Comparison of ENCODE assay signal across 18 cellular contexts in genomic region chr3:52721742-52722033, GRCh38. TPM values are rescaled to one million over a fixed set of nuclear protein-coding genes. Genes with fewer than 3 reads are reported as not detected.
DNase-seq lines count a peak whose midpoint lies in the region; ATAC-seq and TF ChIP-seq lines count a peak whose summit lies in the region.
"Had no signal": no experiment of that assay in that cellular context is flagged by ENCODE, and none has a peak within 500 bp of the region (broad histone marks: within the 10 kb centered on the region; RNA-seq: fewer than 3 reads in every experiment).

No MANE protein-coding gene starts in this region.

- H3K9me3 ChIP-seq in OCI-LY7 (ENCODE audit: low read length) = peaks cover 8% of the 10 kb centered on the region; the same call in 1 of the 2 replicates
- H3K9me3 ChIP-seq: A549 had no signal

- peak overlapping the region; percentile 31; the same call in 1 of the 2 replicates for H3K4me2 ChIP-seq in OCI-LY7 (ENCODE audit: low read length)
- H3K4me2 ChIP-seq: A549 had no signal

- H3K36me3 Mint-ChIP-seq in activated CD8-positive, alpha-beta memory T cell treated with anti-CD3 and anti-CD28 coated beads, Interleukin-2, amount 10 ng/mL, durations not matched to agents 7 days and 5 days = peaks cover 19% of the 10 kb centered on the region
- H3K36me3 Mint-ChIP-seq in stimulated activated effector memory CD8-positive, alpha-beta T cell treated with anti-CD3 and anti-CD28 coated beads, Interleukin-12 subunit alpha, Interleukin-12 subunit beta, amount 100 ng/mL, for 72 hours = no peaks in the 10 kb centered on the region

- H4K20me1 ChIP-seq in OCI-LY7 (ENCODE audit: insufficient read depth, low read length) = no peaks in the 10 kb centered on the region

- no peaks in the 10 kb centered on the region for H3K79me2 ChIP-seq in OCI-LY7 (ENCODE audit: insufficient read depth, low read depth, low read length)

- peaks cover 25% of the 10 kb centered on the region for H3K4me1 Mint-ChIP-seq in activated CD8-positive, alpha-beta memory T cell treated with anti-CD3 and anti-CD28 coated beads, Interleukin-2, amount 10 ng/mL, durations not matched to agents 7 days and 5 days
- H3K4me1 Mint-ChIP-seq in stimulated activated effector memory CD8-positive, alpha-beta T cell treated with anti-CD3 and anti-CD28 coated beads, Interleukin-12 subunit alpha, Interleukin-12 subunit beta, amount 100 ng/mL, for 72 hours = peaks cover 9% of the 10 kb centered on the region
- H3K4me1 Mint-ChIP-seq: neural crest cell had no signal

- TF ChIP-seq CTCF in OCI-LY7 (conservative IDR thresholded peaks at IDR 0.05; ENCODE audit: low read length) = no peak

- H3K36me3 ChIP-seq in OCI-LY7 (ENCODE audit: insufficient read depth, low read length) = peaks cover 37% of the 10 kb centered on the region

- peaks cover 2% of the 10 kb centered on the region for H3K9me3 Mint-ChIP-seq in activated CD8-positive, alpha-beta memory T cell treated with anti-CD3 and anti-CD28 coated beads, Interleukin-2, amount 10 ng/mL, durations not matched to agents 7 days and 5 days (ENCODE audit: low read depth)
- H3K9me3 Mint-ChIP-seq in stimulated activated effector memory CD8-positive, alpha-beta T cell treated with anti-CD3 and anti-CD28 coated beads, Interleukin-12 subunit alpha, Interleukin-12 subunit beta, amount 100 ng/mL, for 72 hours = peaks cover 3% of the 10 kb centered on the region
- H3K9me3 Mint-ChIP-seq: HFFc6; stimulated activated naive CD8-positive, alpha-beta T cell treated with anti-CD3 and anti-CD28 coated beads, Interleukin-15, Interleukin-2, amounts not matched to agents 100 ng/mL and 50 ng/mL, for 24 hours had no signal

- CTCF ChIA-PET in activated CD8-positive, alpha-beta memory T cell treated with anti-CD3 and anti-CD28 coated beads, Interleukin-2, amount 10 ng/mL, durations not matched to agents 7 days and 5 days (lab: Charles Lee) = interaction anchor here (1.0 kb wide), 1 partner anchor 22 kb away, joined by 3 read pairs; no protein-coding TSS in a partner anchor
- CTCF ChIA-PET in OCI-LY7 (lab: Charles Lee; ENCODE audit: unreplicated experiment) = no interaction called here

- intact Hi-C loops in OCI-LY7 (cut with micrococcal nuclease; ENCODE audit: unreplicated experiment) = no loop called here

- no peaks in the 10 kb centered on the region for H3K9me2 ChIP-seq in OCI-LY7 (ENCODE audit: insufficient read depth, low read length)

- BruUV-seq in OCI-LY7 (replicated peaks; lab: Mats Ljungman, UMichigan) = no TSS peak

- no peak overlapping the region for H3K4me3 Mint-ChIP-seq in activated CD8-positive, alpha-beta memory T cell treated with anti-CD3 and anti-CD28 coated beads, Interleukin-2, amount 10 ng/mL, durations not matched to agents 7 days and 5 days
- H3K4me3 Mint-ChIP-seq in stimulated activated effector memory CD8-positive, alpha-beta T cell treated with anti-CD3 and anti-CD28 coated beads, Interleukin-12 subunit alpha, Interleukin-12 subunit beta, amount 100 ng/mL, for 72 hours = no peak overlapping the region
- H3K4me3 Mint-ChIP-seq: HFFc6; memory B cell; neural crest cell; stimulated activated naive CD8-positive, alpha-beta T cell treated with anti-CD3 and anti-CD28 coated beads, Interleukin-15, Interleukin-2, amounts not matched to agents 100 ng/mL and 50 ng/mL, for 24 hours had no signal

- no peak overlapping the region for H3K4me3 ChIP-seq in OCI-LY7 (ENCODE audit: low read depth, low read length, poor library complexity, severe bottlenecking)
- H3K4me3 ChIP-seq: A549, heart right ventricle had no signal

- H3K27ac ChIP-seq in OCI-LY7 (ENCODE audit: low read depth, low read length, poor library complexity, severe bottlenecking) = peak overlapping the region; percentile 54
- H3K27ac ChIP-seq: A549 had no signal

- POLR2A ChIA-PET in OCI-LY7 (lab: Charles Lee) = interaction anchor here (0.7 to 1.1 kb wide), 3 partner anchors 10 to 948 kb away, joined by 3 to 5 read pairs (median 3); no protein-coding TSS in a partner anchor

- H3K27me3 Mint-ChIP-seq in activated CD8-positive, alpha-beta memory T cell treated with anti-CD3 and anti-CD28 coated beads, Interleukin-2, amount 10 ng/mL, durations not matched to agents 7 days and 5 days = no peaks in the 10 kb centered on the region
- H3K27me3 Mint-ChIP-seq: CD8-positive, alpha-beta memory T cell; memory B cell; stimulated activated naive CD8-positive, alpha-beta T cell treated with anti-CD3 and anti-CD28 coated beads, Interleukin-15, Interleukin-2, amounts not matched to agents 100 ng/mL and 50 ng/mL, for 24 hours had no signal

- no peak for DNase-seq in activated CD8-positive, alpha-beta memory T cell treated with anti-CD3 and anti-CD28 coated beads, Interleukin-2, amount 10 ng/mL, durations not matched to agents 7 days and 5 days
- DNase-seq in activated CD8-positive, alpha-beta memory T cell treated with anti-CD3 and anti-CD28 coated beads, Interleukin-2, amount 50 U/mL, for 4 hours = no peak
- DNase-seq in OCI-LY7 (ENCODE audit: low spot score) = no peak
- no peak for DNase-seq in stimulated activated effector memory CD8-positive, alpha-beta T cell treated with anti-CD3 and anti-CD28 coated beads, Interleukin-12 subunit alpha, Interleukin-12 subunit beta, amount 100 ng/mL, for 72 hours (ENCODE audit: low spot score in 2 of 2)
- DNase-seq in foreskin melanocyte = no peak
- DNase-seq in DMS153 treated with DMSO at 0.1 percent for 48 hours (lab: John Stamatoyannopoulos, UW; ENCODE audit: unreplicated experiment) = no peak
- DNase-seq: CD8-positive, alpha-beta memory T cell; effector CD8-positive, alpha-beta T cell; heart right ventricle; HFFc6; NCI-H1930; NCI-H510A treated with DMSO at 0.1 percent for 48 hours; Right ventricle myocardium superior; stimulated activated CD4-positive, alpha-beta T cell treated with anti-CD3 and anti-CD28 coated beads, Interleukin-12 subunit alpha, Interleukin-12 subunit beta, amount 100 ng/mL, for 4 hours had no signal

- peak overlapping the region; percentile 40 for H3K27ac Mint-ChIP-seq in activated CD8-positive, alpha-beta memory T cell treated with anti-CD3 and anti-CD28 coated beads, Interleukin-2, amount 10 ng/mL, durations not matched to agents 7 days and 5 days
- H3K27ac Mint-ChIP-seq in stimulated activated effector memory CD8-positive, alpha-beta T cell treated with anti-CD3 and anti-CD28 coated beads, Interleukin-12 subunit alpha, Interleukin-12 subunit beta, amount 100 ng/mL, for 72 hours = peak overlapping the region; percentile 18
- H3K27ac Mint-ChIP-seq: HFFc6, memory B cell had no signal

- no peak overlapping the region for H2AFZ ChIP-seq in OCI-LY7 (ENCODE audit: low read length)

- H3K4me1 ChIP-seq in OCI-LY7 (ENCODE audit: insufficient read depth, low read length, poor library complexity, severe bottlenecking) = peaks cover 25% of the 10 kb centered on the region
- H3K4me1 ChIP-seq: A549 had no signal

- ATAC-seq in activated CD8-positive, alpha-beta memory T cell treated with anti-CD3 and anti-CD28 coated beads, Interleukin-2, amount 10 ng/mL, durations not matched to agents 7 days and 5 days = no peak
- ATAC-seq in stimulated activated effector memory CD8-positive, alpha-beta T cell treated with anti-CD3 and anti-CD28 coated beads, Interleukin-12 subunit alpha, Interleukin-12 subunit beta, amount 100 ng/mL, for 72 hours = no peak
- ATAC-seq: A549 had no signal

RNA-seq across cellular contexts. Expression of gene SPCS1, which starts 15.8 kb away (rescaled TPM):
- 100 to 1,000 TPM in 1 of 2 experiments, 10 to 100 TPM in 1; 87.3 to 106 TPM for total RNA-seq in activated CD8-positive, alpha-beta memory T cell treated with anti-CD3 and anti-CD28 coated beads, Interleukin-2, amount 10 ng/mL, durations not matched to agents 7 days and 5 days
- 46.6 and 58.1 TPM in 2 replicates for total RNA-seq in OCI-LY7 (2014; rRNA removed; shearing (Covaris generic))
- total RNA-seq in OCI-LY7 (2022) = 73.8 and 81.6 TPM in 2 replicates

RNA-seq across cellular contexts. Expression of gene GLT8D1, which starts 16.1 kb away (rescaled TPM):
- 10 to 100 TPM; 37.0 to 46.3 TPM for total RNA-seq in activated CD8-positive, alpha-beta memory T cell treated with anti-CD3 and anti-CD28 coated beads, Interleukin-2, amount 10 ng/mL, durations not matched to agents 7 days and 5 days
- 35.6 and 39.6 TPM in 2 replicates for total RNA-seq in OCI-LY7 (2014; rRNA removed; shearing (Covaris generic))
- total RNA-seq in OCI-LY7 (2022) = 34.0 and 37.7 TPM in 2 replicates

RNA-seq across cellular contexts. Expression of gene GNL3, which starts 35.9 kb away (rescaled TPM):
- 100 to 1,000 TPM in 1 of 2 experiments, 10 to 100 TPM in 1; 86.8 to 116 TPM for total RNA-seq in activated CD8-positive, alpha-beta memory T cell treated with anti-CD3 and anti-CD28 coated beads, Interleukin-2, amount 10 ng/mL, durations not matched to agents 7 days and 5 days
- total RNA-seq in OCI-LY7 (2014; rRNA removed; shearing (Covaris generic)) = 220 and 232 TPM in 2 replicates
- total RNA-seq in OCI-LY7 (2022) = 147 and 182 TPM in 2 replicates

RNA-seq across cellular contexts. Expression of gene PBRM1, which starts 36.0 kb away (rescaled TPM):
- 10 to 100 TPM; 69.7 to 73.3 TPM for total RNA-seq in activated CD8-positive, alpha-beta memory T cell treated with anti-CD3 and anti-CD28 coated beads, Interleukin-2, amount 10 ng/mL, durations not matched to agents 7 days and 5 days
- 67.2 and 75.7 TPM in 2 replicates for total RNA-seq in OCI-LY7 (2014; rRNA removed; shearing (Covaris generic))
- total RNA-seq in OCI-LY7 (2022) = 90.8 and 91.1 TPM in 2 replicates

RNA-seq across cellular contexts. Expression of gene NEK4, which starts 49.1 kb away (rescaled TPM):
- 10 to 100 TPM; 26.7 to 27.9 TPM for total RNA-seq in activated CD8-positive, alpha-beta memory T cell treated with anti-CD3 and anti-CD28 coated beads, Interleukin-2, amount 10 ng/mL, durations not matched to agents 7 days and 5 days
- total RNA-seq in OCI-LY7 (2014; rRNA removed; shearing (Covaris generic)) = 27.6 and 38.6 TPM in 2 replicates
- 27.5 and 29.6 TPM in 2 replicates for total RNA-seq in OCI-LY7 (2022)
